In genomic region chr5:105687493-105687892, GRCh38 we compare ENCODE assay signal across 20 cellular contexts.
"Had no signal": no experiment of that assay in that cellular context is flagged by ENCODE, and none has a peak within 500 bp of the region (broad histone marks: within the 10 kb centered on the region; RNA-seq: fewer than 3 reads in every experiment).

No MANE protein-coding gene starts in this region.

- ATAC-seq: gastrocnemius medialis; left lobe of liver; naive thymus-derived CD4-positive, alpha-beta T cell; stimulated activated naive B cell treated with anti-CD40 and anti-IgM and Interleukin-4, amounts not matched to agents 10 μg/mL and 1 μg/mL and 100 μg/mL, for 72 hours; stimulated activated naive CD8-positive, alpha-beta T cell treated with anti-CD3 and anti-CD28 coated beads, Interleukin-15, amount 100 ng/mL, for 72 hours; upper lobe of right lung had no signal

- H3K27me3 ChIP-seq: esophagus muscularis mucosa, gastrocnemius medialis, neutrophil, spleen, testis, tibial nerve, upper lobe of right lung, vagina had no signal

- H3K27ac ChIP-seq: esophagus muscularis mucosa, gastrocnemius medialis, neutrophil, spleen, testis, tibial nerve, upper lobe of right lung, vagina had no signal

- DNase-seq: effector memory CD4-positive, alpha-beta T cell; gastrocnemius medialis; islet precursor cell; mammary epithelial cell; naive thymus-derived CD4-positive, alpha-beta T cell; nephron progenitor cell; posterior cingulate gyrus; spleen; stimulated activated CD4-positive, alpha-beta T cell treated with anti-CD3 and anti-CD28 coated beads, Interleukin-15, amount 100 ng/mL, for 24 hours; stimulated activated CD4-positive, alpha-beta T cell treated with anti-CD3 and anti-CD28 coated beads, Interleukin-1b, Interleukin-23, amount 100 ng/mL, for 48 hours; stimulated activated CD4-positive, alpha-beta T cell treated with anti-CD3 and anti-CD28 coated beads, Interleukin-4, amount 100 ng/mL, for 4 hours; stimulated activated naive B cell treated with anti-CD40 and anti-IgM and Interleukin-4, amounts not matched to agents 10 μg/mL and 1 μg/mL and 100 μg/mL, for 72 hours; stimulated activated naive CD8-positive, alpha-beta T cell treated with anti-CD3 and anti-CD28 coated beads, Interleukin-15, amount 100 ng/mL, for 72 hours; testis; upper lobe of right lung had no signal

- H3K4me3 ChIP-seq: esophagus muscularis mucosa, gastrocnemius medialis, spleen, testis, tibial nerve, upper lobe of right lung, vagina had no signal

- H3K9me3 ChIP-seq: esophagus muscularis mucosa, gastrocnemius medialis, neutrophil, spleen, testis, tibial nerve, upper lobe of right lung, vagina had no signal

- H3K36me3 ChIP-seq: esophagus muscularis mucosa, gastrocnemius medialis, neutrophil, spleen, tibial nerve, upper lobe of right lung, vagina had no signal

- H3K4me1 ChIP-seq: esophagus muscularis mucosa, gastrocnemius medialis, spleen, testis, tibial nerve, upper lobe of right lung, vagina had no signal
